Comparison of ENCODE assay signal across 8 cellular contexts in genomic region chr1:174005032-174005431, GRCh38. TPM values are rescaled to one million over a fixed set of nuclear protein-coding genes. Genes with fewer than 3 reads are reported as not detected.
A peak's percentile ranks its signal among the peaks of the same experiment; 100 is the strongest.
DNase-seq lines count a peak whose midpoint lies in the region; ATAC-seq and TF ChIP-seq lines count a peak whose summit lies in the region.

No MANE protein-coding gene starts in this region.

- H3K4me2 ChIP-seq in BLaER1 treated with 17β-estradiol and CSF1 and Interleukin-3, amounts not matched to agents 10 nM and 100 nM: peak overlapping the region; percentile 63 to 97 (median 88)

- H3K27ac ChIP-seq in BLaER1 treated with 17β-estradiol and CSF1 and Interleukin-3, amounts not matched to agents 10 nM and 100 nM: peak overlapping the region in 10 of 11 experiments; percentile 47 to 87 (median 81); a peak in 19 of 22 replicates
- no peak overlapping the region for H3K27ac ChIP-seq in ovary

- no peak for TF ChIP-seq POLR2A in ovary (IDR thresholded peaks at IDR 0.05)

- intact Hi-C loops in ovary (cut with DNase I): no loop called here

- H4K20me1 ChIP-seq in BLaER1 treated with 17β-estradiol and CSF1 and Interleukin-3, amounts not matched to agents 10 nM and 100 nM: peaks cover 24 to 97% (median 53%) of the 10 kb centered on the region in 11 experiments

- H3K9me3 ChIP-seq in BLaER1 treated with 17β-estradiol and CSF1 and Interleukin-3, amounts not matched to agents 10 nM and 100 nM (replicated peaks in 1 of 11): peaks cover 0 to 16% (median 8%) of the 10 kb centered on the region in 11 experiments; a peak in 12 of 22 replicates
- no peaks in the 10 kb centered on the region for H3K9me3 ChIP-seq in ovary

- H3K4me1 ChIP-seq in BLaER1 treated with 17β-estradiol and CSF1 and Interleukin-3, amounts not matched to agents 10 nM and 100 nM: peaks cover 74 to 100% (median 91%) of the 10 kb centered on the region in 10 experiments
- peaks cover 19% of the 10 kb centered on the region for H3K4me1 ChIP-seq in ovary (ENCODE audit: insufficient read depth)

- TF ChIP-seq CTCF in cardiac fibroblast (IDR thresholded peaks at IDR 0.05; ENCODE audit: low read depth, low read length): no peak
- TF ChIP-seq CTCF in ovary (IDR thresholded peaks at IDR 0.05): no peak

- peak; percentile 94 for ATAC-seq in GM19397 (IDR thresholded peaks at IDR 0.05; ENCODE audit: unreplicated experiment)
- ATAC-seq in HG03354 (IDR thresholded peaks at IDR 0.05; ENCODE audit: poor library complexity, severe bottlenecking, unreplicated experiment): peak; percentile 96
- no peak for ATAC-seq in stimulated activated naive CD8-positive, alpha-beta T cell treated with anti-CD3 and anti-CD28 coated beads, Interleukin-15, Interleukin-2, amounts not matched to agents 100 U/mL and 50 U/mL, for 24 hours

- peak overlapping the region in 9 of 11 experiments; percentile 9 to 80 (median 53); a peak in 16 of 22 replicates for H3K9ac ChIP-seq in BLaER1 treated with 17β-estradiol and CSF1 and Interleukin-3, amounts not matched to agents 10 nM and 100 nM

- H3K27me3 ChIP-seq in BLaER1 treated with 17β-estradiol and CSF1 and Interleukin-3, amounts not matched to agents 10 nM and 100 nM: no peaks in the 10 kb centered on the region
- H3K27me3 ChIP-seq in ovary: no peaks in the 10 kb centered on the region

- H3K36me3 ChIP-seq in BLaER1 treated with 17β-estradiol and CSF1 and Interleukin-3, amounts not matched to agents 10 nM and 100 nM: peaks cover 10 to 43% (median 27%) of the 10 kb centered on the region in 11 experiments; a peak in 19 of 22 replicates
- H3K36me3 ChIP-seq in ovary: no peaks in the 10 kb centered on the region

- WGBS in ovary, 3 donors: 16 to 27% (median 18%) methylated on average over 2 of the region's 2 CpGs

- DNase-seq in cardiac fibroblast (ENCODE audit: low read depth in 2 of 2) (peak; percentile 74 to 80), COLO668 (lab: John Stamatoyannopoulos, UW; ENCODE audit: unreplicated experiment) (no peak), ovary (no peak)
- no peak for DNase-seq in activated naive CD4-positive, alpha-beta T cell treated with Interleukin-2 at 50 U/mL for 16 hours
- no peak for DNase-seq in stimulated activated naive CD8-positive, alpha-beta T cell treated with anti-CD3 and anti-CD28 coated beads, Interleukin-15, Interleukin-2, amounts not matched to agents 100 U/mL and 50 U/mL, for 24 hours

- H3K4me3 ChIP-seq in BLaER1 treated with 17β-estradiol and CSF1 and Interleukin-3, amounts not matched to agents 10 nM and 100 nM: peak overlapping the region in 2 of 10 experiments; percentile 1 to 12; a peak in 2 of 20 replicates
- H3K4me3 ChIP-seq in cardiac fibroblast (replicated peaks in 1 of 2; ENCODE audit: low read depth in 2 of 2, low read length in 2 of 2) (no peak overlapping the region), ovary (no peak overlapping the region)

- no peak for TF ChIP-seq EP300 in ovary (IDR thresholded peaks at IDR 0.05)

RNA-seq across cellular contexts. Expression of gene RC3H1, which starts 17.1 kb away (rescaled TPM):
- total RNA-seq in ovary: 10 to 100 TPM; 16.4 to 33.8 (median 31.6) TPM
- 1 to 10 TPM; 4.6 to 5.9 TPM for polyA plus RNA-seq in ovary

Comparison
In these comparisons a context has a peak if more than half of its experiments do, and no peak if none do; other contexts are left out.
1. H3K27ac ChIP-seq: peak in BLaER1 treated with 17β-estradiol and CSF1 and Interleukin-3, amounts not matched to agents 10 nM and 100 nM (10 of 11); none in ovary (0 of 2).
2. DNase-seq: peak in cardiac fibroblast (2 of 2); none in activated naive CD4-positive, alpha-beta T cell treated with Interleukin-2 at 50 U/mL for 16 hours (single experiment), stimulated activated naive CD8-positive, alpha-beta T cell treated with anti-CD3 and anti-CD28 coated beads, Interleukin-15, Interleukin-2, amounts not matched to agents 100 U/mL and 50 U/mL, for 24 hours (single experiment), COLO668 (single experiment) and ovary (0 of 5).